ENCODE assay signal across 1 cellular context in genomic region chr6:34412643-34413214, GRCh38.
TF ChIP-seq lines count a peak whose summit lies in the region.

No MANE protein-coding gene starts in this region.

TF ChIP-seq in HepG2, 621 proteins besides CTCF, POLR2A, EP300 and RAD21:
- TF ChIP-seq SMC3 (IDR thresholded peaks at IDR 0.05; ENCODE audit: low read length), result no peak
- TF ChIP-seq ZFP62 (CRISPR knock-in tag; IDR thresholded peaks at IDR 0.05), result no peak
- 0 out of 2 replicates have a peak, but pooled peaks have one; percentile 8 for TF ChIP-seq MNT (IDR thresholded peaks at IDR 0.05)
- TF ChIP-seq YY1 (IDR thresholded peaks at IDR 0.05; ENCODE audit: insufficient read depth, insufficient replicate concordance, low read depth, low read length), result no peak
- TF ChIP-seq PREB (CRISPR knock-in tag; IDR thresholded peaks at IDR 0.05), result no peak
- TF ChIP-seq ARID4A (CRISPR knock-in tag; IDR thresholded peaks at IDR 0.05; ENCODE audit: borderline replicate concordance), result no peak
- no peak for TF ChIP-seq ZBTB25 (CRISPR knock-in tag; IDR thresholded peaks at IDR 0.05)
